ENCODE assay signal across 24 cellular contexts in the genomic region with DNA sequence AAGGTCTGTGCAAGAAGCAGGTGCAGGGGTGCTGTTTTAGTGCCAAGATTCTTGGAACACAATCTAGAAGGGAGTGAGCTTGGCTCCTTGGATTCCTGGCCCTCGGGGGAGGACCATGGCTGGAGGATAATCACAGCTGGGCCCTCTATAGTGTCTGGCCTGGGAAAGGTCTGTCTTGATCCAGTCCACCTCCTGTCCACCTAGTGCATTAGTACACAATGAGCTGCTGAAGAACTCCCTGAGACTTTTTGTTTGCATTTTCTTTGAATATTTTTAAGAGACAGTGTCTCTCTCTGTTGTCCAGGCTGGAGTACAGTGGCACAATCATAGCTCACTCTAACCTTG.
"Had no signal": no experiment of that assay in that cellular context is flagged by ENCODE, and none has a peak within 500 bp of the region (broad histone marks: within the 10 kb centered on the region; RNA-seq: fewer than 3 reads in every experiment).

No MANE protein-coding gene starts in this region.

- H3K4me1 Mint-ChIP-seq: neural progenitor cell had no signal

- H3K36me3 Mint-ChIP-seq: activated CD8-positive, alpha-beta memory T cell treated with anti-CD3 and anti-CD28 coated beads, Interleukin-2, amount 10 ng/mL, durations not matched to agents 7 days and 5 days; immature natural killer cell; memory B cell; neural progenitor cell had no signal

- H3K4me3 Mint-ChIP-seq: activated CD4-positive, alpha-beta T cell treated with anti-CD3 and anti-CD28 coated beads, Interleukin-2, amount 10 ng/mL, durations not matched to agents 7 days and 5 days; activated CD8-positive, alpha-beta memory T cell treated with anti-CD3 and anti-CD28 coated beads, Interleukin-2, amount 10 ng/mL, durations not matched to agents 7 days and 5 days; activated CD8-positive, alpha-beta T cell treated with anti-CD3 and anti-CD28 coated beads for 36 hours; activated naive CD4-positive, alpha-beta T cell treated with anti-CD3 and anti-CD28 coated beads, Interleukin-2, amount 10 ng/mL, durations not matched to agents 7 days and 5 days; immature natural killer cell; memory B cell; naive thymus-derived CD4-positive, alpha-beta T cell; neural progenitor cell; T-helper 17 cell had no signal

- H3K27ac ChIP-seq: body of pancreas, foreskin keratinocyte, hepatocyte, neural progenitor cell, upper lobe of right lung had no signal

- H3K9me3 ChIP-seq: body of pancreas, spleen, upper lobe of right lung had no signal

- H2AFZ ChIP-seq: hepatocyte, neural progenitor cell had no signal

- ATAC-seq: activated CD8-positive, alpha-beta memory T cell treated with anti-CD3 and anti-CD28 coated beads, Interleukin-2, amount 10 ng/mL, durations not matched to agents 7 days and 5 days; activated CD8-positive, alpha-beta T cell treated with anti-CD3 and anti-CD28 coated beads for 36 hours; body of pancreas; foreskin keratinocyte; naive thymus-derived CD4-positive, alpha-beta T cell; T-helper 17 cell; upper lobe of right lung had no signal

- H3K27me3 Mint-ChIP-seq: activated CD4-positive, alpha-beta T cell treated with anti-CD3 and anti-CD28 coated beads, Interleukin-2, amount 10 ng/mL, durations not matched to agents 7 days and 5 days; activated CD8-positive, alpha-beta memory T cell treated with anti-CD3 and anti-CD28 coated beads, Interleukin-2, amount 10 ng/mL, durations not matched to agents 7 days and 5 days; activated CD8-positive, alpha-beta T cell treated with anti-CD3 and anti-CD28 coated beads for 36 hours; activated naive CD4-positive, alpha-beta T cell treated with anti-CD3 and anti-CD28 coated beads, Interleukin-2, amount 10 ng/mL, durations not matched to agents 7 days and 5 days; memory B cell; naive thymus-derived CD4-positive, alpha-beta T cell; T-helper 17 cell had no signal

- DNase-seq: activated CD4-positive, alpha-beta T cell treated with anti-CD3 and anti-CD28 coated beads, Interleukin-2, amount 10 ng/mL, durations not matched to agents 7 days and 5 days; activated CD4-positive, CD25-positive, alpha-beta regulatory T cell; activated CD8-positive, alpha-beta memory T cell treated with anti-CD3 and anti-CD28 coated beads, Interleukin-2, amount 10 ng/mL, durations not matched to agents 7 days and 5 days; activated CD8-positive, alpha-beta T cell treated with anti-CD3 and anti-CD28 coated beads for 36 hours; activated effector memory CD4-positive, alpha-beta T cell treated with anti-CD3 and anti-CD28 coated beads, Interleukin-2, amount 50 U/mL, for 16 hours; activated naive CD4-positive, alpha-beta T cell treated with anti-CD3 and anti-CD28 coated beads, Interleukin-2, amount 10 ng/mL, durations not matched to agents 7 days and 5 days; activated T-cell treated with anti-CD3 and anti-CD28 coated beads for 4 hours; anterior cingulate cortex; body of pancreas; caudate nucleus; effector memory CD4-positive, alpha-beta T cell; foreskin keratinocyte; immature natural killer cell; kidney glomerular epithelial cell; naive thymus-derived CD4-positive, alpha-beta T cell; posterior cingulate gyrus; spleen; stimulated activated CD4-positive, alpha-beta T cell treated with anti-CD3 and anti-CD28 coated beads, Interleukin-4, amount 100 ng/mL, for 1 hour; stimulated activated naive CD4-positive, alpha-beta T cell treated with Interleukin-2 at 50 U/mL for 16 hours; T-helper 17 cell; upper lobe of right lung had no signal

- H3K4me1 ChIP-seq: body of pancreas, foreskin keratinocyte, neural progenitor cell had no signal

- H3K27ac Mint-ChIP-seq: activated CD4-positive, alpha-beta T cell treated with anti-CD3 and anti-CD28 coated beads, Interleukin-2, amount 10 ng/mL, durations not matched to agents 7 days and 5 days; activated CD8-positive, alpha-beta memory T cell treated with anti-CD3 and anti-CD28 coated beads, Interleukin-2, amount 10 ng/mL, durations not matched to agents 7 days and 5 days; activated CD8-positive, alpha-beta T cell treated with anti-CD3 and anti-CD28 coated beads for 36 hours; activated naive CD4-positive, alpha-beta T cell treated with anti-CD3 and anti-CD28 coated beads, Interleukin-2, amount 10 ng/mL, durations not matched to agents 7 days and 5 days; immature natural killer cell; memory B cell; neural progenitor cell; T-helper 17 cell had no signal

- H3K9ac ChIP-seq: neural progenitor cell had no signal

- H3K4me3 ChIP-seq: body of pancreas, hepatocyte, neural progenitor cell, spleen, upper lobe of right lung had no signal

- H3K4me2 ChIP-seq: hepatocyte, neural progenitor cell had no signal

- H3K9me3 Mint-ChIP-seq: activated CD4-positive, alpha-beta T cell treated with anti-CD3 and anti-CD28 coated beads, Interleukin-2, amount 10 ng/mL, durations not matched to agents 7 days and 5 days; activated CD8-positive, alpha-beta T cell treated with anti-CD3 and anti-CD28 coated beads for 36 hours; memory B cell had no signal

- H3K27me3 ChIP-seq: body of pancreas, foreskin keratinocyte, hepatocyte, neural progenitor cell, spleen, upper lobe of right lung had no signal

- H3K36me3 ChIP-seq: neural progenitor cell, spleen, upper lobe of right lung had no signal
